In genomic region chrX:29662759-29663503, GRCh38 we compare ENCODE assay signal across 8 cellular contexts.
A peak's percentile ranks its signal among the peaks of the same experiment; 100 is the strongest.
DNase-seq lines count a peak whose midpoint lies in the region; ATAC-seq lines count a peak whose summit lies in the region.

No MANE protein-coding gene starts in this region.

- H3K36me3 Mint-ChIP-seq in activated naive CD4-positive, alpha-beta T cell treated with anti-CD3 and anti-CD28 coated beads, Interleukin-2, amount 10 ng/mL, durations not matched to agents 7 days and 5 days = no peaks in the 10 kb centered on the region
- no peaks in the 10 kb centered on the region for H3K36me3 Mint-ChIP-seq in activated CD4-positive, alpha-beta T cell treated with anti-CD3 and anti-CD28 coated beads, Interleukin-2, amount 10 ng/mL, durations not matched to agents 24 days and 14 days (ENCODE audit: low read depth)

- no peak overlapping the region for H3K4me3 Mint-ChIP-seq in activated naive CD4-positive, alpha-beta T cell treated with anti-CD3 and anti-CD28 coated beads, Interleukin-2, amount 10 ng/mL, durations not matched to agents 7 days and 5 days
- H3K4me3 Mint-ChIP-seq in activated CD4-positive, alpha-beta T cell treated with anti-CD3 and anti-CD28 coated beads, Interleukin-2, amount 10 ng/mL, durations not matched to agents 24 days and 14 days = no peak overlapping the region

- no peaks in the 10 kb centered on the region for H3K9me3 Mint-ChIP-seq in activated naive CD4-positive, alpha-beta T cell treated with anti-CD3 and anti-CD28 coated beads, Interleukin-2, amount 10 ng/mL, durations not matched to agents 7 days and 5 days
- H3K9me3 Mint-ChIP-seq in activated CD4-positive, alpha-beta T cell treated with anti-CD3 and anti-CD28 coated beads, Interleukin-2, amount 10 ng/mL, durations not matched to agents 24 days and 14 days = no peaks in the 10 kb centered on the region

- ATAC-seq in GM21360 (IDR thresholded peaks at IDR 0.05; ENCODE audit: unreplicated experiment) (peak; percentile 76), esophagus mucosa (peak; percentile 99)

- no peak overlapping the region for H3K27ac Mint-ChIP-seq in activated naive CD4-positive, alpha-beta T cell treated with anti-CD3 and anti-CD28 coated beads, Interleukin-2, amount 10 ng/mL, durations not matched to agents 7 days and 5 days
- H3K27ac Mint-ChIP-seq in activated CD4-positive, alpha-beta T cell treated with anti-CD3 and anti-CD28 coated beads, Interleukin-2, amount 10 ng/mL, durations not matched to agents 24 days and 14 days = no peak overlapping the region

- peak; percentile 99 for DNase-seq in A172 (ENCODE audit: low spot score)
- peak; percentile 95 for DNase-seq in HT1080 (ENCODE audit: low read depth)
- peak; percentile 68 for DNase-seq in stromal cell of bone marrow (ENCODE audit: low read depth)
- DNase-seq in activated naive CD4-positive, alpha-beta T cell treated with anti-CD3 and anti-CD28 coated beads, Interleukin-2, amount 10 ng/mL, durations not matched to agents 7 days and 5 days = no peak
- DNase-seq in D341Med (ENCODE audit: low spot score) = no peak
- no peak for DNase-seq in activated CD4-positive, alpha-beta T cell treated with anti-CD3 and anti-CD28 coated beads, Interleukin-2, amount 10 ng/mL, durations not matched to agents 24 days and 14 days

- CTCF ChIA-PET in activated naive CD4-positive, alpha-beta T cell treated with anti-CD3 and anti-CD28 coated beads, Interleukin-2, amount 10 ng/mL, durations not matched to agents 7 days and 5 days (lab: Charles Lee) = no interaction called here

- H3K27me3 Mint-ChIP-seq in activated naive CD4-positive, alpha-beta T cell treated with anti-CD3 and anti-CD28 coated beads, Interleukin-2, amount 10 ng/mL, durations not matched to agents 7 days and 5 days = no peaks in the 10 kb centered on the region
- no peaks in the 10 kb centered on the region for H3K27me3 Mint-ChIP-seq in activated CD4-positive, alpha-beta T cell treated with anti-CD3 and anti-CD28 coated beads, Interleukin-2, amount 10 ng/mL, durations not matched to agents 24 days and 14 days

- intact Hi-C loops in activated CD4-positive, alpha-beta T cell treated with anti-CD3 and anti-CD28 coated beads, Interleukin-2, amount 10 ng/mL, durations not matched to agents 24 days and 14 days (cut with micrococcal nuclease) = no loop called here

- no peaks in the 10 kb centered on the region for H3K4me1 Mint-ChIP-seq in activated naive CD4-positive, alpha-beta T cell treated with anti-CD3 and anti-CD28 coated beads, Interleukin-2, amount 10 ng/mL, durations not matched to agents 7 days and 5 days
- H3K4me1 Mint-ChIP-seq in activated CD4-positive, alpha-beta T cell treated with anti-CD3 and anti-CD28 coated beads, Interleukin-2, amount 10 ng/mL, durations not matched to agents 24 days and 14 days = no peaks in the 10 kb centered on the region

Comparison
In these comparisons a context has a peak if more than half of its experiments do, and no peak if none do; other contexts are left out.
1. DNase-seq: peak in A172 (single experiment), HT1080 (single experiment) and stromal cell of bone marrow (single experiment); none in activated naive CD4-positive, alpha-beta T cell treated with anti-CD3 and anti-CD28 coated beads, Interleukin-2, amount 10 ng/mL, durations not matched to agents 7 days and 5 days (single experiment), D341Med (single experiment) and activated CD4-positive, alpha-beta T cell treated with anti-CD3 and anti-CD28 coated beads, Interleukin-2, amount 10 ng/mL, durations not matched to agents 24 days and 14 days (single experiment).